In genomic region chr11:84923489-84923888, GRCh38 we compare ENCODE assay signal across 17 cellular contexts.
"Had no signal": no experiment of that assay in that cellular context is flagged by ENCODE, and none has a peak within 500 bp of the region (broad histone marks: within the 10 kb centered on the region; RNA-seq: fewer than 3 reads in every experiment).

No MANE protein-coding gene starts in this region.

- H3K36me3 Mint-ChIP-seq: immature natural killer cell, natural killer cell had no signal

- H3K4me3 ChIP-seq: vagina had no signal

- ATAC-seq: activated T-helper 17 cell treated with anti-CD3 and anti-CD28 coated beads, Interleukin-2, amount 50 U/mL, for 72 hours; effector memory CD8-positive, alpha-beta T cell; natural killer cell; stimulated activated naive CD8-positive, alpha-beta T cell treated with anti-CD3 and anti-CD28 coated beads, Interleukin-15, amount 100 ng/mL, for 72 hours had no signal

- H3K4me1 Mint-ChIP-seq: activated CD4-positive, alpha-beta T cell treated with anti-CD3 and anti-CD28 coated beads, Interleukin-2, amount 10 ng/mL, durations not matched to agents 24 days and 14 days; activated T-helper 17 cell treated with anti-CD3 and anti-CD28 coated beads, Interleukin-2, amount 50 U/mL, for 72 hours; immature natural killer cell; natural killer cell; stimulated activated naive CD8-positive, alpha-beta T cell treated with anti-CD3 and anti-CD28 coated beads, Interleukin-15, amount 100 ng/mL, for 72 hours had no signal

- H3K9me3 Mint-ChIP-seq: activated CD4-positive, alpha-beta T cell treated with anti-CD3 and anti-CD28 coated beads, Interleukin-2, amount 10 ng/mL, durations not matched to agents 24 days and 14 days had no signal

- H3K27ac Mint-ChIP-seq: activated CD4-positive, alpha-beta T cell treated with anti-CD3 and anti-CD28 coated beads, Interleukin-2, amount 10 ng/mL, durations not matched to agents 24 days and 14 days; activated naive CD4-positive, alpha-beta T cell treated with anti-CD3 and anti-CD28 coated beads for 36 hours; activated T-helper 17 cell treated with anti-CD3 and anti-CD28 coated beads, Interleukin-2, amount 50 U/mL, for 72 hours; effector memory CD8-positive, alpha-beta T cell; immature natural killer cell; natural killer cell; stimulated activated naive CD8-positive, alpha-beta T cell treated with anti-CD3 and anti-CD28 coated beads, Interleukin-15, amount 100 ng/mL, for 72 hours had no signal

- H3K9me3 ChIP-seq: vagina had no signal

- H3K4me3 Mint-ChIP-seq: activated CD4-positive, alpha-beta T cell treated with anti-CD3 and anti-CD28 coated beads, Interleukin-2, amount 10 ng/mL, durations not matched to agents 24 days and 14 days; activated naive CD4-positive, alpha-beta T cell treated with anti-CD3 and anti-CD28 coated beads for 36 hours; activated T-helper 17 cell treated with anti-CD3 and anti-CD28 coated beads, Interleukin-2, amount 50 U/mL, for 72 hours; effector memory CD8-positive, alpha-beta T cell; immature natural killer cell; natural killer cell; stimulated activated naive CD8-positive, alpha-beta T cell treated with anti-CD3 and anti-CD28 coated beads, Interleukin-15, amount 100 ng/mL, for 72 hours had no signal

- H3K27ac ChIP-seq: tibial nerve, vagina, VCaP had no signal

- H3K27me3 ChIP-seq: tibial nerve, vagina had no signal

- H3K27me3 Mint-ChIP-seq: activated CD4-positive, alpha-beta T cell treated with anti-CD3 and anti-CD28 coated beads, Interleukin-2, amount 10 ng/mL, durations not matched to agents 24 days and 14 days; activated T-helper 17 cell treated with anti-CD3 and anti-CD28 coated beads, Interleukin-2, amount 50 U/mL, for 72 hours; effector memory CD8-positive, alpha-beta T cell; stimulated activated naive CD8-positive, alpha-beta T cell treated with anti-CD3 and anti-CD28 coated beads, Interleukin-15, amount 100 ng/mL, for 72 hours had no signal

- DNase-seq: activated CD4-positive, alpha-beta T cell treated with anti-CD3 and anti-CD28 coated beads, Interleukin-2, amount 10 ng/mL, durations not matched to agents 24 days and 14 days; activated CD8-positive, alpha-beta memory T cell treated with anti-CD3 and anti-CD28 coated beads for 24 hours; activated naive CD4-positive, alpha-beta T cell treated with anti-CD3 and anti-CD28 coated beads for 36 hours; central memory CD4-positive, alpha-beta T cell; effector memory CD8-positive, alpha-beta T cell; immature natural killer cell; left colon; mammary epithelial cell; natural killer cell; occipital lobe; stimulated activated CD4-positive, alpha-beta T cell treated with anti-CD3 and anti-CD28 coated beads, Interleukin-4, amount 100 ng/mL, for 24 hours; stimulated activated naive CD8-positive, alpha-beta T cell treated with anti-CD3 and anti-CD28 coated beads, Interleukin-15, amount 100 ng/mL, for 72 hours; T-helper 1 cell had no signal

- H3K36me3 ChIP-seq: tibial nerve, vagina had no signal
